1 cellular context compared by ENCODE assay signal in the genomic region with DNA sequence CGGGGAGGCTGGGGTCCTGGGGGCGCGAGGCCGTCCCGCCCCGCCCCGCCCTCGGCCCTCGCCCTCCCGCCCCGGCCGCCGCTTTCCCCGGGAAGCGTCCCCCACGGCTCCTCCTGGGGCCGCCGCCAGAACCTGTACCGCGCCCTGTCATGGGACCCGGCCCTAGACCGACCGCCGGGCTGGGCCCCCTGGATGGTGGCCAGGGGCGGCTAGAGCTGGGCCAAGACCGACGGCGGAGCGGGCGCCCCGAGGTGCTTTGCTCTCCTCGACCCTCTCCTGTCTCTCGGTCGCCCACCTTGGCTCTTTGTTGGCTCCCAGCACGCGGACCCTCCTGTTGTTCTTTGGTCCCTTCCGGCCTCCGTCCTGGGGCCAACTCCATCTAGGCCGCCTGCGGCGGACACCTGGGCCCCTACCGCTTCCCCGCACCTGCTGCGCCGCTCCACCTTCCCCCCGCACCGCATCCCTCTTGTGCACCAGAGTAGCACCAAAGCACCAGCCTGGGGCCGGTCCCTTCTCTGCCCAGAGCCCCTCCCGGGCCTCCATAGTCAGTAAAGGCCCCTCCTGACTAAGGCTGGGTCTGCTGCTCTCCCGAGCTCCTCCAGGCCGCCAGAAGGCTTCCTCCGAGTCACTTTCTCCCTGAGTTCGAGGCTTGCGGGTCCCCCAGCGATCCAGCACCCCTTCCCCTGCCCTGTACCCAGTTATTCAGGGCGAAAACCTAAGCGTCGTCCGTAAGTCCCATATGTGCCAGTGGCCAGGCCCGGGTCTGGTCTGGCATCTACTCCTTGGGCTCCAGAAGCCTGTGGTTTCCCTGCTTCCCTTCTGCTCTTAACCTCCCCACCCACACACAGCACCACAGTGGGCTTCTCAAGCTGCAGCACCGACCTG.
TF ChIP-seq lines count a peak whose summit lies in the region.

No MANE protein-coding gene starts in this region.

TF ChIP-seq in IMR-90, 13 proteins besides CTCF, POLR2A, EP300 and RAD21:
- no peak for TF ChIP-seq BHLHE40 (IDR thresholded peaks at IDR 0.05; ENCODE audit: low read depth, low read length)
- no peak for TF ChIP-seq MXI1 (IDR thresholded peaks at IDR 0.05; ENCODE audit: borderline replicate concordance, low read depth, low read length)
- TF ChIP-seq ELK1 (IDR thresholded peaks at IDR 0.05; ENCODE audit: borderline replicate concordance, low read depth, low read length): no peak
- TF ChIP-seq FOS (IDR thresholded peaks at IDR 0.05; ENCODE audit: low read depth, low read length): no peak
- no peak for TF ChIP-seq MAZ (IDR thresholded peaks at IDR 0.05; ENCODE audit: borderline replicate concordance, low read depth, low read length)
- TF ChIP-seq, protein P1, sequence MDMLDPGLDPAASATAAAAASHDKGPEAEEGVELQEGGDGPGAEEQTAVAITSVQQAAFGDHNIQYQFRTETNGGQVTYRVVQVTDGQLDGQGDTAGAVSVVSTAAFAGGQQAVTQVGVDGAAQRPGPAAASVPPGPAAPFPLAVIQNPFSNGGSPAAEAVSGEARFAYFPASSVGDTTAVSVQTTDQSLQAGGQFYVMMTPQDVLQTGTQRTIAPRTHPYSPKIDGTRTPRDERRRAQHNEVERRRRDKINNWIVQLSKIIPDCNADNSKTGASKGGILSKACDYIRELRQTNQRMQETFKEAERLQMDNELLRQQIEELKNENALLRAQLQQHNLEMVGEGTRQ (IDR thresholded peaks at IDR 0.05; ENCODE audit: low read depth, low read length): no peak
